In genomic region chr13:41411536-41411935, GRCh38 we compare ENCODE assay signal across 1 cellular context.
TF ChIP-seq lines count a peak whose summit lies in the region.

No MANE protein-coding gene starts in this region.

TF ChIP-seq in WTC11, 78 proteins besides CTCF, POLR2A, EP300 and RAD21 (continued from another document):
- no peak for TF ChIP-seq PRDM15 (CRISPR knock-in tag; IDR thresholded peaks at IDR 0.05)
- TF ChIP-seq ERG (CRISPR knock-in tag; IDR thresholded peaks at IDR 0.05), result no peak
